In genomic region chr11:112996924-112997323, GRCh38 we compare ENCODE assay signal across 37 cellular contexts. TPM values are rescaled to one million over a fixed set of nuclear protein-coding genes. Genes with fewer than 3 reads are reported as not detected.
"Had no signal": no experiment of that assay in that cellular context is flagged by ENCODE, and none has a peak within 500 bp of the region (broad histone marks: within the 10 kb centered on the region; RNA-seq: fewer than 3 reads in every experiment).

No MANE protein-coding gene starts in this region.

- FAIRE-seq: astrocyte, bronchial epithelial cell, RCC 7860 had no signal

- H3K4me1 Mint-ChIP-seq: activated B cell treated with CpG ODN at 0.5 μM for 24 hours; activated T-helper 17 cell treated with anti-CD3 and anti-CD28 coated beads, Interleukin-2, amount 50 U/mL, for 72 hours had no signal

- H3K36me3 Mint-ChIP-seq: activated CD4-positive, alpha-beta memory T cell treated with anti-CD3 and anti-CD28 coated beads for 36 hours; activated naive CD4-positive, alpha-beta T cell treated with anti-CD3 and anti-CD28 coated beads, Interleukin-2, amount 50 U/mL, for 72 hours had no signal

- H3K27ac Mint-ChIP-seq: activated B cell treated with CpG ODN at 0.5 μM for 24 hours; activated CD4-positive, alpha-beta memory T cell treated with anti-CD3 and anti-CD28 coated beads for 36 hours; activated naive CD4-positive, alpha-beta T cell treated with anti-CD3 and anti-CD28 coated beads, Interleukin-2, amount 50 U/mL, for 72 hours; activated T-cell treated with anti-CD3 and anti-CD28 coated beads, Interleukin-2, amount 50 U/mL, for 72 hours; activated T-helper 17 cell treated with anti-CD3 and anti-CD28 coated beads, Interleukin-2, amount 50 U/mL, for 72 hours had no signal

- H3K27me3 ChIP-seq: adrenal gland, body of pancreas had no signal

- H3K36me3 ChIP-seq: adrenal gland had no signal

- H3K9me3 ChIP-seq: adrenal gland, body of pancreas had no signal

- ATAC-seq: activated naive CD4-positive, alpha-beta T cell treated with anti-CD3 and anti-CD28 coated beads, Interleukin-2, amount 50 U/mL, for 72 hours; activated T-cell treated with anti-CD3 and anti-CD28 coated beads, Interleukin-2, amount 50 U/mL, for 72 hours; activated T-helper 17 cell treated with anti-CD3 and anti-CD28 coated beads, Interleukin-2, amount 50 U/mL, for 72 hours; body of pancreas; Right ventricle myocardium inferior had no signal

- H3K4me1 ChIP-seq: body of pancreas had no signal

- H3K4me3 ChIP-seq: adrenal gland, body of pancreas, PC-9 had no signal

- H3K27me3 Mint-ChIP-seq: activated B cell treated with CpG ODN at 0.5 μM for 24 hours had no signal

- H3K27ac ChIP-seq: adrenal gland, body of pancreas, PC-9, RWPE1, VCaP had no signal

- H3K9me3 Mint-ChIP-seq: activated B cell treated with CpG ODN at 0.5 μM for 24 hours; activated CD4-positive, alpha-beta memory T cell treated with anti-CD3 and anti-CD28 coated beads for 36 hours; activated T-cell treated with anti-CD3 and anti-CD28 coated beads, Interleukin-2, amount 50 U/mL, for 72 hours; activated T-helper 17 cell treated with anti-CD3 and anti-CD28 coated beads, Interleukin-2, amount 50 U/mL, for 72 hours had no signal

- H3K4me3 Mint-ChIP-seq: activated B cell treated with CpG ODN at 0.5 μM for 24 hours; activated CD4-positive, alpha-beta memory T cell treated with anti-CD3 and anti-CD28 coated beads for 36 hours; activated T-cell treated with anti-CD3 and anti-CD28 coated beads, Interleukin-2, amount 50 U/mL, for 72 hours; activated T-helper 17 cell treated with anti-CD3 and anti-CD28 coated beads, Interleukin-2, amount 50 U/mL, for 72 hours had no signal

- DNase-seq: activated B cell treated with CpG ODN at 0.5 μM for 24 hours; activated CD4-positive, alpha-beta memory T cell treated with anti-CD3 and anti-CD28 coated beads for 36 hours; activated CD4-positive, alpha-beta T cell treated with anti-CD3 and anti-CD28 coated beads for 4 hours; activated CD4-positive, alpha-beta T cell treated with anti-CD3 and anti-CD28 coated beads, Interleukin-2, amount 50 U/mL, for 1 hour; activated CD4-positive, CD25-positive, alpha-beta regulatory T cell treated with anti-CD3 and anti-CD28 coated beads, Interleukin-2, amount 50 U/mL, for 72 hours; activated effector memory CD4-positive, alpha-beta T cell treated with anti-CD3 and anti-CD28 coated beads, Interleukin-2, amount 50 U/mL, for 16 hours; activated naive CD4-positive, alpha-beta T cell; activated T-cell treated with anti-CD3 and anti-CD28 coated beads, Interleukin-2, amount 50 U/mL, for 1 hour; activated T-cell treated with anti-CD3 and anti-CD28 coated beads, Interleukin-2, amount 50 U/mL, for 72 hours; adrenal gland; body of pancreas; caudate nucleus; cerebellar nuclear complex; Karpas-422; NCI-H1048; NCI-H1105 treated with DMSO at 0.1 percent for 48 hours; NCI-H1436; NCI-H1694; NCI-H2029; NCI-H345; NCI-H524 treated with DMSO at 0.1 percent for 48 hours; NCI-H748 treated with DMSO at 0.1 percent for 48 hours; NK-92 treated with Interleukin-12 subunit alpha and Interleukin-12 subunit beta, amount 100 ng/mL, for 24 hours; PC-9; SIG-M5; SW 1271; T-helper 1 cell; T-helper 2 cell; T-helper 9 cell had no signal

RNA-seq across cellular contexts. Expression of gene NCAM1, which starts 35.7 kb away (rescaled TPM):
- total RNA-seq: activated B cell treated with CpG ODN at 0.5 μM for 24 hours; activated CD4-positive, alpha-beta memory T cell treated with anti-CD3 and anti-CD28 coated beads for 36 hours; activated T-helper 17 cell treated with anti-CD3 and anti-CD28 coated beads, Interleukin-2, amount 50 U/mL, for 72 hours had no signal
